ENCODE assay signal across 24 cellular contexts in the genomic region with DNA sequence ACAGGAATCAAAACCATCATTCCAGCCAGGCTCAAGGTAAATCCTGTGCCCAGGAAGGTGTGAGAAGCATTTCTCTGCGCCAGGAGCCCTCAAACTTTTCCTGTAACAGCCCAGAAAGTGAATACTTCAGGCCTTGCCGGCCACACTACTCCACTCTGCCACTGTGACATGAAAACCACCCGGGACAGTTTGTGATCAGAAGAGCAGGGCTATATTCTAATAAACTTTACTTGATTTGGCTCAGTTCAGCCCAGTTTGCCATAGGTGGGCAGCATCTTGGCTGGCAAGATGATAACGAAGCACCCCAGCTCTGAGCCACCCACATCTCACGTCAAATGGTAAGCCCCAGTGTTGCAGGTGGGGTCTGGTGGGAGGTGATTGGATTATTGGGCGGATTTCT.
"Had no signal": no experiment of that assay in that cellular context is flagged by ENCODE, and none has a peak within 500 bp of the region (broad histone marks: within the 10 kb centered on the region; RNA-seq: fewer than 3 reads in every experiment).

No MANE protein-coding gene starts in this region.

- H3K4me3 ChIP-seq: breast epithelium, dorsolateral prefrontal cortex, hepatocyte, lower lobe of right lung, psoas muscle, tibial nerve had no signal

- ATAC-seq: left lobe of liver; lower lobe of right lung; stimulated activated naive B cell treated with anti-CD40 and anti-IgM and Interleukin-4, amounts not matched to agents 10 μg/mL and 1 μg/mL and 100 μg/mL, for 72 hours; stimulated activated naive CD8-positive, alpha-beta T cell treated with anti-CD3 and anti-CD28 coated beads, Interleukin-15, amount 100 ng/mL, for 72 hours had no signal

- H3K4me1 ChIP-seq: breast epithelium, lower lobe of right lung, parathyroid adenoma, testis, tibial nerve had no signal

- H3K27ac ChIP-seq: breast epithelium, dorsolateral prefrontal cortex, hepatocyte, lower lobe of right lung, parathyroid adenoma, psoas muscle, testis, tibial nerve had no signal

- H3K4me1 Mint-ChIP-seq: memory B cell; stimulated activated naive B cell treated with anti-CD40 and anti-IgM and Interleukin-4, amounts not matched to agents 10 μg/mL and 1 μg/mL and 100 μg/mL, for 72 hours; stimulated activated naive CD8-positive, alpha-beta T cell treated with anti-CD3 and anti-CD28 coated beads, Interleukin-15, amount 100 ng/mL, for 72 hours had no signal

- H3K36me3 Mint-ChIP-seq: memory B cell; stimulated activated naive B cell treated with anti-CD40 and anti-IgM and Interleukin-4, amounts not matched to agents 10 μg/mL and 1 μg/mL and 100 μg/mL, for 72 hours had no signal

- H2AFZ ChIP-seq: hepatocyte, parathyroid adenoma had no signal

- DNase-seq: central memory CD4-positive, alpha-beta T cell; cortex of kidney; effector CD8-positive, alpha-beta T cell; foreskin melanocyte; kidney glomerular epithelial cell; lower lobe of right lung; midbrain; naive B cell; psoas muscle; retina; stimulated activated CD4-positive, alpha-beta T cell treated with anti-CD3 and anti-CD28 coated beads, Interleukin-15, amount 100 ng/mL, for 24 hours; stimulated activated CD4-positive, alpha-beta T cell treated with anti-CD3 and anti-CD28 coated beads, Interleukin-1b, Interleukin-23, amount 100 ng/mL, for 48 hours; stimulated activated CD4-positive, alpha-beta T cell treated with anti-CD3 and anti-CD28 coated beads, Interleukin-4, amount 100 ng/mL, for 24 hours; stimulated activated naive B cell treated with anti-CD40 and anti-IgM and Interleukin-4, amounts not matched to agents 10 μg/mL and 1 μg/mL and 100 μg/mL, for 72 hours; stimulated activated naive CD8-positive, alpha-beta T cell treated with anti-CD3 and anti-CD28 coated beads, Interleukin-15, amount 100 ng/mL, for 72 hours; testis had no signal

- H3K27ac Mint-ChIP-seq: memory B cell; naive B cell; nephron; stimulated activated naive B cell treated with anti-CD40 and anti-IgM and Interleukin-4, amounts not matched to agents 10 μg/mL and 1 μg/mL and 100 μg/mL, for 72 hours had no signal

- H3K4me3 Mint-ChIP-seq: memory B cell; naive B cell; nephron; stimulated activated naive B cell treated with anti-CD40 and anti-IgM and Interleukin-4, amounts not matched to agents 10 μg/mL and 1 μg/mL and 100 μg/mL, for 72 hours; stimulated activated naive CD8-positive, alpha-beta T cell treated with anti-CD3 and anti-CD28 coated beads, Interleukin-15, amount 100 ng/mL, for 72 hours had no signal

- H3K27me3 ChIP-seq: breast epithelium, dorsolateral prefrontal cortex, hepatocyte, testis, tibial nerve had no signal

- H3K36me3 ChIP-seq: breast epithelium, lower lobe of right lung, tibial nerve had no signal

- H3K9me3 ChIP-seq: breast epithelium, lower lobe of right lung, psoas muscle, testis had no signal

- H3K9ac ChIP-seq: parathyroid adenoma had no signal

- H3K4me2 ChIP-seq: hepatocyte had no signal
